ENCODE assay signal across 11 cellular contexts in genomic region chr7:130910949-130911944, GRCh38.
DNase-seq lines count a peak whose midpoint lies in the region; ATAC-seq and TF ChIP-seq lines count a peak whose summit lies in the region.
"Had no signal": no experiment of that assay in that cellular context is flagged by ENCODE, and none has a peak within 500 bp of the region (broad histone marks: within the 10 kb centered on the region; RNA-seq: fewer than 3 reads in every experiment).

No MANE protein-coding gene starts in this region.

- H3K27ac Mint-ChIP-seq in activated naive CD4-positive, alpha-beta T cell treated with anti-CD3 and anti-CD28 coated beads for 36 hours = peak overlapping the region; percentile 97
- H3K27ac Mint-ChIP-seq in activated T-helper 2 cell treated with anti-CD3 and anti-CD28 coated beads, Interferon-gamma antibody, Interleukin-2, Interleukin-4, amounts not matched to agents 10 μg/mL and 5 μg/mL and 100 μg/mL, durations not matched to agents 14 hours and 24 hours and 36 hours = peak overlapping the region; percentile 86

- no peaks in the 10 kb centered on the region for H3K9me3 Mint-ChIP-seq in activated naive CD4-positive, alpha-beta T cell treated with anti-CD3 and anti-CD28 coated beads for 36 hours
- H3K9me3 Mint-ChIP-seq in activated T-helper 2 cell treated with anti-CD3 and anti-CD28 coated beads, Interferon-gamma antibody, Interleukin-2, Interleukin-4, amounts not matched to agents 10 μg/mL and 5 μg/mL and 100 μg/mL, durations not matched to agents 14 hours and 24 hours and 36 hours = no peaks in the 10 kb centered on the region

- H3K36me3 Mint-ChIP-seq in activated naive CD4-positive, alpha-beta T cell treated with anti-CD3 and anti-CD28 coated beads for 36 hours (ENCODE audit: low read depth) = peaks cover 64% of the 10 kb centered on the region
- peaks cover 78% of the 10 kb centered on the region for H3K36me3 Mint-ChIP-seq in activated T-helper 2 cell treated with anti-CD3 and anti-CD28 coated beads, Interferon-gamma antibody, Interleukin-2, Interleukin-4, amounts not matched to agents 10 μg/mL and 5 μg/mL and 100 μg/mL, durations not matched to agents 14 hours and 24 hours and 36 hours (ENCODE audit: low read depth)

- H3K27ac ChIP-seq in iPS DF 6.9 (ENCODE audit: low read length) = no peak overlapping the region
- H3K27ac ChIP-seq in thoracic aorta = peak overlapping the region; percentile 78 to 87

- peak overlapping the region; percentile 81 for H3K4me3 Mint-ChIP-seq in activated naive CD4-positive, alpha-beta T cell treated with anti-CD3 and anti-CD28 coated beads for 36 hours
- H3K4me3 Mint-ChIP-seq in activated T-helper 2 cell treated with anti-CD3 and anti-CD28 coated beads, Interferon-gamma antibody, Interleukin-2, Interleukin-4, amounts not matched to agents 10 μg/mL and 5 μg/mL and 100 μg/mL, durations not matched to agents 14 hours and 24 hours and 36 hours (ENCODE audit: low read depth) = peak overlapping the region; percentile 86

- H3K4me1 Mint-ChIP-seq in activated naive CD4-positive, alpha-beta T cell treated with anti-CD3 and anti-CD28 coated beads for 36 hours (ENCODE audit: low read depth) = peaks cover 89% of the 10 kb centered on the region
- H3K4me1 Mint-ChIP-seq in activated T-helper 2 cell treated with anti-CD3 and anti-CD28 coated beads, Interferon-gamma antibody, Interleukin-2, Interleukin-4, amounts not matched to agents 10 μg/mL and 5 μg/mL and 100 μg/mL, durations not matched to agents 14 hours and 24 hours and 36 hours (ENCODE audit: low read depth) = peaks cover 73% of the 10 kb centered on the region

- H3K27me3 ChIP-seq in iPS DF 6.9 (ENCODE audit: control insufficient read depth, insufficient read depth, low read length) (no peaks in the 10 kb centered on the region), thoracic aorta (replicated peaks; ENCODE audit: insufficient read depth) (no peaks in the 10 kb centered on the region)

- ATAC-seq in thoracic aorta (ENCODE audit: insufficient number of reproducible peaks, low FRiP score, low read depth) (no peak), GM21529 (IDR thresholded peaks at IDR 0.05; ENCODE audit: unreplicated experiment) (no peak), HG02938 (IDR thresholded peaks at IDR 0.05; ENCODE audit: unreplicated experiment) (no peak)

- intact Hi-C loops in activated naive CD4-positive, alpha-beta T cell treated with anti-CD3 and anti-CD28 coated beads for 36 hours (cut with micrococcal nuclease) = loop anchor here (1.0 to 5.0 kb wide), 2 partner anchors 14 to 959 kb away; partner anchors contain the start of gene UBE2H
- intact Hi-C loops in activated T-helper 2 cell treated with anti-CD3 and anti-CD28 coated beads, Interferon-gamma antibody, Interleukin-2, Interleukin-4, amounts not matched to agents 10 μg/mL and 5 μg/mL and 100 μg/mL, durations not matched to agents 14 hours and 24 hours and 36 hours (cut with micrococcal nuclease) = loop anchor here (5.0 kb wide), 2 partner anchors 276 to 321 kb away; no protein-coding TSS in a partner anchor

- no peaks in the 10 kb centered on the region for H3K27me3 Mint-ChIP-seq in activated naive CD4-positive, alpha-beta T cell treated with anti-CD3 and anti-CD28 coated beads for 36 hours (ENCODE audit: low read depth)
- H3K27me3 Mint-ChIP-seq in activated T-helper 2 cell treated with anti-CD3 and anti-CD28 coated beads, Interferon-gamma antibody, Interleukin-2, Interleukin-4, amounts not matched to agents 10 μg/mL and 5 μg/mL and 100 μg/mL, durations not matched to agents 14 hours and 24 hours and 36 hours (ENCODE audit: low read depth) = no peaks in the 10 kb centered on the region

- DNase-seq in activated naive CD4-positive, alpha-beta T cell treated with anti-CD3 and anti-CD28 coated beads for 36 hours = no peak
- DNase-seq in activated naive CD4-positive, alpha-beta T cell treated with anti-CD3 and anti-CD28 coated beads, Interleukin-2, amount 50 U/mL, for 16 hours = no peak
- no peak for DNase-seq in activated T-helper 2 cell treated with anti-CD3 and anti-CD28 coated beads, Interferon-gamma antibody, Interleukin-2, Interleukin-4, amounts not matched to agents 10 μg/mL and 5 μg/mL and 100 μg/mL, durations not matched to agents 14 hours and 24 hours and 36 hours (ENCODE audit: low spot score)
- DNase-seq in iPS DF 6.9 (ENCODE audit: low read depth, low spot score) (peak; percentile 48), thoracic aorta (ENCODE audit: low spot score) (no peak), NCI-H226 (no peak)
- DNase-seq: DMS 273 treated with DMSO at 0.1 percent for 48 hours, KG1, left cardiac atrium had no signal

- no peaks in the 10 kb centered on the region for H3K9me3 ChIP-seq in iPS DF 6.9 (ENCODE audit: control insufficient read depth, insufficient read depth, low read length)
- no peaks in the 10 kb centered on the region for H3K9me3 ChIP-seq in thoracic aorta

- no CpG with 5 or more reads among the region's 7 CpGs for WGBS in iPS DF 6.9 (ENCODE audit: insufficient coverage, insufficient read length)

- H3K36me3 ChIP-seq in iPS DF 6.9 (ENCODE audit: control insufficient read depth, insufficient read depth, low read length) (no peaks in the 10 kb centered on the region), thoracic aorta (no peaks in the 10 kb centered on the region)

- peaks cover 17% of the 10 kb centered on the region for H3K4me1 ChIP-seq in iPS DF 6.9 (ENCODE audit: control insufficient read depth, insufficient read depth, low read length)
- peaks cover 39 to 66% of the 10 kb centered on the region in 2 donors for H3K4me1 ChIP-seq in thoracic aorta (ENCODE audit: control insufficient read depth in 1 of 2, low read depth in 2 of 2)

- no peak overlapping the region for H3K4me3 ChIP-seq in iPS DF 6.9 (ENCODE audit: low read length)
- H3K4me3 ChIP-seq in thoracic aorta = peak overlapping the region; percentile 70

- CTCF ChIA-PET in activated naive CD4-positive, alpha-beta T cell treated with anti-CD3 and anti-CD28 coated beads for 36 hours (lab: Charles Lee) = interaction anchor here (0.6 to 2.3 kb wide), 3 partner anchors 14 to 96 kb away, joined by 3 to 16 read pairs (median 7); no protein-coding TSS in a partner anchor

- no peak for TF ChIP-seq CTCF in thoracic aorta (IDR thresholded peaks at IDR 0.05)
